ENCODE assay signal across 9 cellular contexts in genomic region chr16:2881783-2882459, GRCh38. TPM values are rescaled to one million over a fixed set of nuclear protein-coding genes. Genes with fewer than 3 reads are reported as not detected.
DNase-seq lines count a peak whose midpoint lies in the region; ATAC-seq and TF ChIP-seq lines count a peak whose summit lies in the region.
"Not testable (repeated sequence)": the region's sequence is repeated elsewhere in the genome, so short reads cannot be mapped to it uniquely, and the experiment has no call there.
"Had no signal": no experiment of that assay in that cellular context is flagged by ENCODE, and none has a peak within 500 bp of the region (broad histone marks: within the 10 kb centered on the region; RNA-seq: fewer than 3 reads in every experiment).

No MANE protein-coding gene starts in this region.

- not testable (repeated sequence) for H3K27me3 ChIP-seq in iPS-15b (ENCODE audit: control insufficient read depth, insufficient read depth, low read length); ovary; transverse colon

- H3K9me3 Mint-ChIP-seq in WTC11 = not testable (repeated sequence)

- peaks cover 45% of the 10 kb centered on the region for H3K27me3 Mint-ChIP-seq in WTC11 (ENCODE audit: low read depth)

- not testable (repeated sequence) for TF ChIP-seq EP300 in ovary (IDR thresholded peaks at IDR 0.05); transverse colon (IDR thresholded peaks at IDR 0.05; ENCODE audit: low read depth)

- not testable (repeated sequence) for TF ChIP-seq POLR2A in ovary (IDR thresholded peaks at IDR 0.05)
- peak; percentile 30 for TF ChIP-seq POLR2A in transverse colon (IDR thresholded peaks at IDR 0.05)

- 5 to 9% (median 7%) methylated on average over 32 to 41 of the region's 41 CpGs for WGBS in ovary, 3 donors
- WGBS in transverse colon (ENCODE audit: low coverage in 1 of 2), 2 donors = 0 to 3% methylated on average over 7 to 38 of the region's 41 CpGs

- in situ Hi-C loops in transverse colon (cut with MboI; ENCODE audit: low pct_ligation_motif_present in 1 of 4, low pct_unique_long_range_greater_than_20kb in 1 of 4, low sequenced_read_pairs in 3 of 4) = not testable (repeated sequence)

- POLR2A ChIA-PET in WTC11 (lab: Charles Lee) = interaction anchor here (0.6 to 2.1 kb wide), 4 partner anchors 14 to 128 kb away, joined by 3 to 13 read pairs (median 3); partner anchors contain the start of gene ELOB

- not testable (repeated sequence) for H3K9ac ChIP-seq in iPS-15b (ENCODE audit: low read depth, low read length)

- DNase-seq in NCI-H2196 (lab: John Stamatoyannopoulos, UW; ENCODE audit: unreplicated experiment) = peak; percentile 17
- DNase-seq in WTC11 (ENCODE audit: low spot score) = peak; percentile 59
- peak; percentile 21 for DNase-seq in cerebellum (ENCODE audit: low spot score)
- DNase-seq in ovary = peak in 4 of 5 donors; percentile 24 to 72 (median 47)
- peak; percentile 78 for DNase-seq in transverse colon

- H3K4me3 ChIP-seq in GM08714 (ENCODE audit: low read length) (peak overlapping the region; percentile 57; the same call in 1 of the 2 replicates), iPS-15b (ENCODE audit: low read depth, low read length) (peak overlapping the region; percentile 69), ovary (peak overlapping the region; percentile 91), transverse colon (peak overlapping the region; percentile 77 to 99 (median 85))

- ATAC-seq in HG02870 (IDR thresholded peaks at IDR 0.05; ENCODE audit: unreplicated experiment) (peak; percentile 3), WTC11 (peak; percentile 7)

- intact Hi-C loops in ovary (cut with DNase I); transverse colon (cut with DNase I; ENCODE audit: low total_unique reads): not testable (repeated sequence)

- CTCF ChIA-PET in WTC11 (lab: Charles Lee) = interaction anchor here (1.0 to 2.9 kb wide), 15 partner anchors 7 to 98 kb away, joined by 3 to 35 read pairs (median 10); partner anchors contain the start of genes FLYWCH1, KREMEN2 and PRSS41

- not testable (repeated sequence) for H3K4me1 ChIP-seq in iPS-15b (ENCODE audit: control insufficient read depth, insufficient read depth, low read length); ovary (ENCODE audit: insufficient read depth)
- peaks cover 5 to 14% (median 10%) of the 10 kb centered on the region in 4 donors for H3K4me1 ChIP-seq in transverse colon

- not testable (repeated sequence) for H3K36me3 Mint-ChIP-seq in WTC11

- H3K36me3 ChIP-seq in iPS-15b (ENCODE audit: control insufficient read depth, insufficient read depth, low read length); ovary; transverse colon: not testable (repeated sequence)

- H3K4me1 Mint-ChIP-seq in WTC11 = not testable (repeated sequence)

- H3K4me3 Mint-ChIP-seq in WTC11 = peak overlapping the region; percentile 83

- not testable (repeated sequence) for H3K27ac Mint-ChIP-seq in WTC11

- H3K27ac ChIP-seq in ovary (peak overlapping the region in 1 of 2 donors; percentile 90), transverse colon (peak overlapping the region; percentile 96 to 100 (median 97))

- H3K9me3 ChIP-seq in iPS-15b (ENCODE audit: control insufficient read depth, insufficient read depth, low read length); ovary; transverse colon: not testable (repeated sequence)

- TF ChIP-seq CTCF in WTC11 (IDR thresholded peaks at IDR 0.05); ovary (IDR thresholded peaks at IDR 0.05); transverse colon (IDR thresholded peaks at IDR 0.05): not testable (repeated sequence)

TF ChIP-seq in WTC11, 78 proteins besides CTCF, POLR2A, EP300 and RAD21:
- 0 out of 2 replicates have a peak, but pooled peaks have one; percentile 49 for TF ChIP-seq E2F1 (CRISPR knock-in tag; IDR thresholded peaks at IDR 0.05)

RNA-seq across cellular contexts. Expression of gene FLYWCH2, which starts 1.1 kb away (rescaled TPM):
- 19.7 to 25.0 TPM (median 20.7 TPM) in 3 replicates for total RNA-seq in WTC11 (2021)
- 21.8 TPM for total RNA-seq in cerebellum
- total RNA-seq in ovary = 10 to 100 TPM; 24.7 to 46.0 (median 30.6) TPM
- 10 to 100 TPM in 1 of 2 donors, 1 to 10 TPM in 1; 3.0 to 50.9 TPM for polyA plus RNA-seq in ovary
- total RNA-seq in transverse colon = 10 to 100 TPM; 35.0 to 74.4 (median 50.9) TPM

RNA-seq across cellular contexts. Expression of gene PRSS22, which starts 24.0 kb away (rescaled TPM):
- total RNA-seq in WTC11 (2021) (2.3 to 3.9 TPM (median 3.0 TPM) in 3 replicates), cerebellum (not detected), ovary (1 to 10 TPM in 4 of 7 donors, under 1 TPM in 1, not detected in 2; 0.60 to 7.2 (median 1.3) TPM), transverse colon (10 to 100 TPM in 1 of 4 donors, 1 to 10 TPM in 1, not detected in 2; 2.5 to 11.2 TPM)
- polyA plus RNA-seq in ovary = under 1 TPM in 1 of 2 donors, not detected in 1; 0.10 TPM
- total RNA-seq: dermis microvascular lymphatic vessel endothelial cell had no signal

RNA-seq across cellular contexts. Expression of gene FLYWCH1, which starts 29.8 kb away (rescaled TPM):
- total RNA-seq in WTC11 (2021) (27.2 to 34.2 TPM (median 32.6 TPM) in 3 replicates), cerebellum (17.6 TPM), ovary (10 to 100 TPM; 31.4 to 66.9 (median 55.3) TPM), transverse colon (10 to 100 TPM; 29.1 to 59.1 (median 34.6) TPM)
- 10 to 100 TPM in 1 of 2 donors, 1 to 10 TPM in 1; 2.2 to 37.2 TPM for polyA plus RNA-seq in ovary

RNA-seq across cellular contexts. Expression of gene ZG16B, which starts 51.8 kb away (rescaled TPM):
- total RNA-seq in WTC11 (2021) = not detected in 3 replicates
- total RNA-seq in cerebellum = not detected
- total RNA-seq in ovary = 1 to 10 TPM in 1 of 7 donors, under 1 TPM in 3, not detected in 3; 0.32 to 1.0 (median 0.45) TPM
- polyA plus RNA-seq in ovary = 1 to 10 TPM in 1 of 2 donors, under 1 TPM in 1; 0.28 to 1.8 TPM
- total RNA-seq in transverse colon = 10 to 100 TPM in 2 of 4 donors, 1 to 10 TPM in 1, not detected in 1; 5.2 to 28.3 (median 15.9) TPM

Comparison
In these comparisons a context has a peak if more than half of its experiments do, and no peak if none do; other contexts are left out.
1. DNase-seq: peak in every context shown above with its lines; median percentile 78 in transverse colon; 59 in WTC11; 47 in ovary; 21 in cerebellum; 17 in NCI-H2196.